ENCODE assay signal across 9 cellular contexts in genomic region chr2:152497481-152498052, GRCh38.
DNase-seq lines count a peak whose midpoint lies in the region; ATAC-seq and TF ChIP-seq lines count a peak whose summit lies in the region.
"Had no signal": no experiment of that assay in that cellular context is flagged by ENCODE, and none has a peak within 500 bp of the region (broad histone marks: within the 10 kb centered on the region; RNA-seq: fewer than 3 reads in every experiment).

No MANE protein-coding gene starts in this region.

- POLR2A ChIA-PET in activated CD8-positive, alpha-beta T cell treated with anti-CD3 and anti-CD28 coated beads, Interleukin-2, amount 10 ng/mL, durations not matched to agents 7 days and 5 days (lab: Charles Lee), result no interaction called here

- ATAC-seq in activated CD8-positive, alpha-beta T cell treated with anti-CD3 and anti-CD28 coated beads, Interleukin-2, amount 10 ng/mL, durations not matched to agents 7 days and 5 days, result no peak

- peaks cover 2 to 12% (median 5%) of the 10 kb centered on the region in 7 donors for H3K9me3 Mint-ChIP-seq in CD14-positive monocyte
- H3K9me3 Mint-ChIP-seq in activated CD8-positive, alpha-beta T cell treated with anti-CD3 and anti-CD28 coated beads, Interleukin-2, amount 10 ng/mL, durations not matched to agents 7 days and 5 days (ENCODE audit: insufficient read depth), result no peaks in the 10 kb centered on the region

- intact Hi-C loops in CD14-positive monocyte (cut with micrococcal nuclease), result no loop called here
- intact Hi-C loops in ascending aorta (cut with DNase I), result no loop called here

- H3K27me3 Mint-ChIP-seq in CD14-positive monocyte (ENCODE audit: low read depth in 3 of 3), result peaks cover 0 to under 1% (median 0%) of the 10 kb centered on the region in 3 donors
- peaks cover 10% of the 10 kb centered on the region for H3K27me3 Mint-ChIP-seq in activated CD8-positive, alpha-beta T cell treated with anti-CD3 and anti-CD28 coated beads, Interleukin-2, amount 10 ng/mL, durations not matched to agents 7 days and 5 days (ENCODE audit: low read depth)

- no peak overlapping the region for H3K4me3 Mint-ChIP-seq in CD14-positive monocyte
- H3K4me3 Mint-ChIP-seq in activated CD8-positive, alpha-beta T cell treated with anti-CD3 and anti-CD28 coated beads, Interleukin-2, amount 10 ng/mL, durations not matched to agents 7 days and 5 days, result no peak overlapping the region

- H3K27ac ChIP-seq in ascending aorta, result peak overlapping the region in 1 of 2 donors; percentile 23

- DNase-seq in CD14-positive monocyte (ENCODE audit: low spot score) (no peak), H4 (ENCODE audit: low spot score) (peak; percentile 70), NCI-H2196 treated with DMSO at 0.1 percent for 48 hours (lab: John Stamatoyannopoulos, UW; ENCODE audit: unreplicated experiment) (peak; percentile 5), fibroblast of villous mesenchyme (ENCODE audit: low read depth) (peak; percentile 94), NCI-H187 treated with DMSO at 0.1 percent for 48 hours (lab: John Stamatoyannopoulos, UW) (no peak), ascending aorta (ENCODE audit: low spot score in 2 of 2) (no peak), GOT3 (lab: John Stamatoyannopoulos, UW) (no peak)
- no peak for DNase-seq in activated CD8-positive, alpha-beta T cell treated with anti-CD3 and anti-CD28 coated beads, Interleukin-2, amount 10 ng/mL, durations not matched to agents 7 days and 5 days
- DNase-seq: DMS153 had no signal

- CTCF ChIA-PET in activated CD8-positive, alpha-beta T cell treated with anti-CD3 and anti-CD28 coated beads, Interleukin-2, amount 10 ng/mL, durations not matched to agents 7 days and 5 days (lab: Charles Lee), result interaction anchor here (0.9 kb wide), 1 partner anchor 9 kb away, joined by 3 read pairs; no protein-coding TSS in a partner anchor

- peak overlapping the region in 4 of 7 donors; percentile 4 to 82 (median 53) for H3K27ac Mint-ChIP-seq in CD14-positive monocyte
- no peak overlapping the region for H3K27ac Mint-ChIP-seq in activated CD8-positive, alpha-beta T cell treated with anti-CD3 and anti-CD28 coated beads, Interleukin-2, amount 10 ng/mL, durations not matched to agents 7 days and 5 days

- H3K4me1 Mint-ChIP-seq in CD14-positive monocyte, result peaks cover 20% of the 10 kb centered on the region
- H3K4me1 Mint-ChIP-seq in activated CD8-positive, alpha-beta T cell treated with anti-CD3 and anti-CD28 coated beads, Interleukin-2, amount 10 ng/mL, durations not matched to agents 7 days and 5 days (ENCODE audit: low read depth), result no peaks in the 10 kb centered on the region

- no peaks in the 10 kb centered on the region for H3K27me3 ChIP-seq in ascending aorta

- H3K4me3 ChIP-seq in fibroblast of villous mesenchyme (ENCODE audit: low read depth, low read length) (no peak overlapping the region), ascending aorta (no peak overlapping the region)

- H3K4me1 ChIP-seq in ascending aorta, result peaks cover 7 to 28% of the 10 kb centered on the region in 2 donors

- H3K9me3 ChIP-seq in ascending aorta, result no peaks in the 10 kb centered on the region

- TF ChIP-seq CTCF in CD14-positive monocyte (IDR thresholded peaks at IDR 0.05), result no peak
- no peak for TF ChIP-seq CTCF in fibroblast of villous mesenchyme (IDR thresholded peaks at IDR 0.05; ENCODE audit: insufficient read depth, low read depth, low read length)
- TF ChIP-seq CTCF in ascending aorta (IDR thresholded peaks at IDR 0.05), result no peak

- no peaks in the 10 kb centered on the region for H3K36me3 ChIP-seq in ascending aorta

- no peaks in the 10 kb centered on the region for H3K36me3 Mint-ChIP-seq in CD14-positive monocyte
- H3K36me3 Mint-ChIP-seq in activated CD8-positive, alpha-beta T cell treated with anti-CD3 and anti-CD28 coated beads, Interleukin-2, amount 10 ng/mL, durations not matched to agents 7 days and 5 days (ENCODE audit: low read depth), result no peaks in the 10 kb centered on the region

Comparison
In these comparisons a context has a peak if more than half of its experiments do, and no peak if none do; other contexts are left out.
1. DNase-seq: peak in H4 (single experiment), NCI-H2196 treated with DMSO at 0.1 percent for 48 hours (single experiment) and fibroblast of villous mesenchyme (single experiment); none in CD14-positive monocyte (single experiment), NCI-H187 treated with DMSO at 0.1 percent for 48 hours (single experiment), activated CD8-positive, alpha-beta T cell treated with anti-CD3 and anti-CD28 coated beads, Interleukin-2, amount 10 ng/mL, durations not matched to agents 7 days and 5 days (single experiment), ascending aorta (0 of 2) and GOT3 (single experiment).